In the genomic region with DNA sequence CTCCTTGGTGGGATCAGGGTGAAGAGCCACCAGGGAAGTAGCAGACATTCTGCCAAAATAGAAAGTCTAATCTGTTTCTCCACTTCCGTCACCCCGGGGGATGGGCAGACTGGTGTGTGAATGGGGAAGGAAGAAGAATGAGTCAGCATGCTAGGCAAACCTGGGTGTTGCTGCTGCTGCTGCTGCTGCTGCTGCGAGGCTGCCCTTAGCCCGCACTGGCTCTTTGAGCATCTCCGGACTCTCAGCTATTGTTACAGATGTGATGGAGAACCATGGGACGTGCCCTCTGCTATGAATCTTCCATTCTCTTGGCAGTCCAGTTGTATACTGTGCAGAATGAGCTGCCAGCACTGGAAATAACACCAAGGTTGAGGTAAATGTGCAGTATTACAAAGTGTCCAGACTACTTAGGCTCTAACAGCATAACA, we compare ENCODE assay signal across 8 cellular contexts.
DNase-seq lines count a peak whose midpoint lies in the region; ATAC-seq and TF ChIP-seq lines count a peak whose summit lies in the region.

No MANE protein-coding gene starts in this region.

- CTCF ChIA-PET in activated B cell treated with CpG ODN at 0.5 μM for 24 hours (lab: Charles Lee), result interaction anchor here (1.3 kb wide), 1 partner anchor 161 kb away, joined by 3 read pairs; no protein-coding TSS in a partner anchor
- CTCF ChIA-PET in MCF 10A (lab: Yijun Ruan, JAX), result interaction anchor here (0.5 to 1.8 kb wide), 4 partner anchors 150 to 373 kb away, joined by 3 to 10 read pairs (median 4); no protein-coding TSS in a partner anchor

- no peak overlapping the region for H3K27ac ChIP-seq in lung (ENCODE audit: low read depth in 1 of 2, low read length in 1 of 2)
- H3K27ac ChIP-seq in coronary artery, result no peak overlapping the region

- H3K9me3 Mint-ChIP-seq in activated B cell treated with CpG ODN at 0.5 μM for 24 hours (no peaks in the 10 kb centered on the region), MCF 10A (ENCODE audit: unreplicated experiment) (no peaks in the 10 kb centered on the region)

- H3K36me3 ChIP-seq in lung (ENCODE audit: control insufficient read depth in 2 of 2, insufficient read depth in 2 of 2, low read length in 2 of 2), result no peaks in the 10 kb centered on the region

- ATAC-seq in GM21515 (IDR thresholded peaks at IDR 0.05; ENCODE audit: unreplicated experiment) (peak; percentile 97), activated B cell treated with CpG ODN at 0.5 μM for 24 hours (ENCODE audit: low read depth) (peak; percentile 83), lung (ENCODE audit: insufficient read depth, low FRiP score) (peak; percentile 80)

- DNase-seq in GDM1 (lab: John Stamatoyannopoulos, UW) (peak; percentile 44), KBM-7 (peak; percentile 72), activated B cell treated with CpG ODN at 0.5 μM for 24 hours (peak; percentile 58), MCF 10A (ENCODE audit: unreplicated experiment) (peak; percentile 86), lung (ENCODE audit: low spot score) (peak; percentile 67), coronary artery (ENCODE audit: low spot score) (no peak)
- DNase-seq in stimulated activated CD8-positive, alpha-beta memory T cell treated with anti-CD3 and anti-CD28 coated beads, Interleukin-4, amount 100 ng/mL, for 24 hours (ENCODE audit: low read depth), result peak; percentile 59

- H3K4me3 ChIP-seq in lung, result no peak overlapping the region
- H3K4me3 ChIP-seq in coronary artery, result no peak overlapping the region

- in situ Hi-C loops in KBM-7 (cut with MboI; ENCODE audit: low pct_unique_long_range_greater_than_20kb, low sequenced_read_pairs), result no loop called here

- no TSS peak for BruUV-seq in MCF 10A (replicated peaks; lab: Mats Ljungman, UMichigan)

- intact Hi-C loops in activated B cell treated with CpG ODN at 0.5 μM for 24 hours (cut with micrococcal nuclease) (loop anchor here (1.0 to 10.0 kb wide), 5 partner anchors 48 to 334 kb away; a partner anchor contains a TSS), MCF 10A (cut with micrococcal nuclease) (loop anchor here (10.0 kb wide), 1 partner anchor 46 kb away; no protein-coding TSS in a partner anchor)

- H3K27me3 ChIP-seq in lung (ENCODE audit: control insufficient read depth, insufficient read depth), result no peaks in the 10 kb centered on the region

- H3K4me1 Mint-ChIP-seq in activated B cell treated with CpG ODN at 0.5 μM for 24 hours (peaks cover 80% of the 10 kb centered on the region), MCF 10A (ENCODE audit: insufficient read depth, unreplicated experiment) (peaks cover 17% of the 10 kb centered on the region)

- peak overlapping the region; percentile 81 for H3K27ac Mint-ChIP-seq in activated B cell treated with CpG ODN at 0.5 μM for 24 hours
- peak overlapping the region; percentile 75 for H3K27ac Mint-ChIP-seq in MCF 10A (ENCODE audit: low read depth, unreplicated experiment)

- peaks cover 3% of the 10 kb centered on the region for H3K36me3 Mint-ChIP-seq in activated B cell treated with CpG ODN at 0.5 μM for 24 hours (ENCODE audit: low read depth)
- H3K36me3 Mint-ChIP-seq in MCF 10A (ENCODE audit: insufficient read depth, unreplicated experiment), result no peaks in the 10 kb centered on the region

- H3K27me3 Mint-ChIP-seq in activated B cell treated with CpG ODN at 0.5 μM for 24 hours (no peaks in the 10 kb centered on the region), MCF 10A (ENCODE audit: insufficient read depth, unreplicated experiment) (no peaks in the 10 kb centered on the region)

- H3K4me1 ChIP-seq in lung (ENCODE audit: control insufficient read depth in 2 of 2, insufficient read depth in 2 of 2, low read length in 2 of 2), result peaks cover 0 to 11% of the 10 kb centered on the region in 2 donors

- POLR2A ChIA-PET in activated B cell treated with CpG ODN at 0.5 μM for 24 hours (lab: Charles Lee), result interaction anchor here (0.5 to 2.2 kb wide), 8 partner anchors 9 to 358 kb away, joined by 3 to 24 read pairs (median 4); a partner anchor contains a TSS
- POLR2A ChIA-PET in MCF 10A (lab: Yijun Ruan, JAX), result interaction anchor here (0.6 to 1.7 kb wide), 4 partner anchors 13 to 583 kb away, joined by 3 to 4 read pairs (median 3); no protein-coding TSS in a partner anchor

- peaks cover 0 to 2% of the 10 kb centered on the region in 2 donors for H3K9me3 ChIP-seq in lung (ENCODE audit: control insufficient read depth in 2 of 2, insufficient read depth in 1 of 2, low read length in 1 of 2)

- WGBS in lung, 2 donors, result 9 to 33% methylated on average over 5 to 6 of the region's 6 CpGs

- peak overlapping the region; percentile 61 for H3K4me3 Mint-ChIP-seq in activated B cell treated with CpG ODN at 0.5 μM for 24 hours
- H3K4me3 Mint-ChIP-seq in MCF 10A (ENCODE audit: unreplicated experiment), result peak overlapping the region; percentile 17

- TF ChIP-seq CTCF in activated B cell treated with CpG ODN at 0.5 μM for 24 hours (IDR thresholded peaks at IDR 0.05), result no peak
- TF ChIP-seq CTCF in MCF 10A (IDR thresholded peaks at IDR 0.05; ENCODE audit: unreplicated experiment), result no peak
- no peak for TF ChIP-seq CTCF in lung (IDR thresholded peaks at IDR 0.05; ENCODE audit: control extremely low read depth, extremely low read depth)
- TF ChIP-seq CTCF in coronary artery (IDR thresholded peaks at IDR 0.05), result no peak
